In genomic region chr12:63805704-63806672, GRCh38 we compare ENCODE assay signal across 16 cellular contexts. TPM values are rescaled to one million over a fixed set of nuclear protein-coding genes. Genes with fewer than 3 reads are reported as not detected.
A peak's percentile ranks its signal among the peaks of the same experiment; 100 is the strongest.
DNase-seq lines count a peak whose midpoint lies in the region; ATAC-seq lines count a peak whose summit lies in the region.
"Had no signal": no experiment of that assay in that cellular context is flagged by ENCODE, and none has a peak within 500 bp of the region (broad histone marks: within the 10 kb centered on the region; RNA-seq: fewer than 3 reads in every experiment).

No MANE protein-coding gene starts in this region.

- ATAC-seq in left colon = peak; percentile 97

- intact Hi-C loops in left colon (cut with DNase I, micrococcal nuclease) = loop anchor here in 1 of 2 donors (10.0 kb wide), 2 partner anchors 131 to 701 kb away; no protein-coding TSS in a partner anchor

- DNase-seq in DMS153 treated with DMSO at 0.1 percent for 48 hours (lab: John Stamatoyannopoulos, UW; ENCODE audit: unreplicated experiment) (peak; percentile 99), NCI-H1436 (lab: John Stamatoyannopoulos, UW) (peak; percentile 62), NCI-H69 (lab: John Stamatoyannopoulos, UW) (peak; percentile 97), left colon (peak; percentile 15 to 55), kidney tubule cell (ENCODE audit: low spot score) (no peak), NCI-H2227 treated with DMSO at 0.1 percent for 48 hours (lab: John Stamatoyannopoulos, UW) (no peak), kidney glomerular epithelial cell (lab: John Stamatoyannopoulos, UW) (no peak)
- no peak for DNase-seq in NK-92 treated with Interleukin-12 subunit alpha and Interleukin-12 subunit beta, amount 100 ng/mL, for 24 hours (lab: John Stamatoyannopoulos, UW)
- DNase-seq: activated CD4-positive, CD25-positive, alpha-beta regulatory T cell treated with anti-CD3 and anti-CD28 coated beads, Interleukin-2, amount 50 U/mL, for 72 hours; activated gamma-delta T cell; aorta; Kasumi-1; mesenchymal stem cell; NCI-H446 treated with DMSO at 0.1 percent for 48 hours; nephron progenitor cell; retina had no signal

RNA-seq across cellular contexts. Expression of gene RXYLT1, which starts 26.3 kb away (rescaled TPM):
- total RNA-seq in left colon = 10 to 100 TPM; 10.1 to 12.8 TPM

RNA-seq across cellular contexts. Expression of gene SRGAP1, which starts 38.5 kb away (rescaled TPM):
- total RNA-seq in left colon = 10 to 100 TPM; 18.6 to 22.7 TPM

Comparison
In these comparisons a context has a peak if more than half of its experiments do, and no peak if none do; other contexts are left out.
1. DNase-seq: peak in DMS153 treated with DMSO at 0.1 percent for 48 hours (single experiment), NCI-H1436 (single experiment), NCI-H69 (single experiment) and left colon (2 of 2); none in NK-92 treated with Interleukin-12 subunit alpha and Interleukin-12 subunit beta, amount 100 ng/mL, for 24 hours (single experiment), kidney tubule cell (single experiment), NCI-H2227 treated with DMSO at 0.1 percent for 48 hours (single experiment) and kidney glomerular epithelial cell (single experiment).